11 cellular contexts compared by ENCODE assay signal in the genomic region with DNA sequence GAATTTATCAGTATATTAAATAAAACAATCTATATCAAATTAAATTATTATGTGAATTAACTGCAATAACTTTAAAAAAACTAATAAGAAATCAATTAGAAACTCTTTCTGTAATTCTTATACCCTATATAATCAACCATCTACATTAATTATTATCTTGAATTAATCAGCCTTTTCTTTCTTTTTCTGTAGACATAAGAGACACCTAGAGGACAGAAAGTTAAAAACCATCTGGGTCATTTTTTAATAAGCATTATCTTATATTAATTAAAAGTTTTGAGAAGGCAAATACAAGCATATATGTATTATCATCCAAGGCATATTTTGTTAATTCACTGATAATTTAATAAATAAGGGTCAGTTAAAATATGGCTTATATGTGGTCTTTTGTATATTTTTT. TPM values are rescaled to one million over a fixed set of nuclear protein-coding genes. Genes with fewer than 3 reads are reported as not detected.
A peak's percentile ranks its signal among the peaks of the same experiment; 100 is the strongest.
DNase-seq lines count a peak whose midpoint lies in the region; ATAC-seq, FAIRE-seq and TF ChIP-seq lines count a peak whose summit lies in the region.
"Had no signal": no experiment of that assay in that cellular context is flagged by ENCODE, and none has a peak within 500 bp of the region (broad histone marks: within the 10 kb centered on the region; RNA-seq: fewer than 3 reads in every experiment).

No MANE protein-coding gene starts in this region.

- ATAC-seq in heart left ventricle (no peak), left ventricle myocardium superior (no peak), upper lobe of right lung (no peak)
- ATAC-seq: activated CD8-positive, alpha-beta T cell treated with anti-CD3 and anti-CD28 coated beads, Interleukin-2, amount 10 ng/mL, durations not matched to agents 7 days and 5 days had no signal

- no peak for FAIRE-seq in RCC 7860 (lab: Jason Lieb, UNC)
- FAIRE-seq: endometrium had no signal

- TF ChIP-seq POLR2A in heart left ventricle (IDR thresholded peaks at IDR 0.05): no peak

- CTCF ChIA-PET in RWPE1 (lab: Yijun Ruan, JAX): interaction anchor here (0.6 to 0.7 kb wide), 3 partner anchors 178 to 1785 kb away, joined by 3 read pairs; no protein-coding TSS in a partner anchor

- peaks cover 0 to 4% (median 0%) of the 10 kb centered on the region in 12 donors for H3K4me1 ChIP-seq in heart left ventricle
- H3K4me1 ChIP-seq in upper lobe of right lung: no peaks in the 10 kb centered on the region

- DNase-seq in heart left ventricle: no peak
- no peak for DNase-seq in left ventricle myocardium superior
- no peak for DNase-seq in RWPE1 (ENCODE audit: low spot score)
- DNase-seq in fibroblast of the aortic adventitia (ENCODE audit: low read depth): peak; percentile 25
- DNase-seq in upper lobe of right lung: no peak
- DNase-seq in WERI-Rb-1: no peak
- no peak for DNase-seq in activated naive CD4-positive, alpha-beta T cell treated with anti-CD3 and anti-CD28 coated beads, Interleukin-2, amount 50 U/mL, for 16 hours
- no peak for DNase-seq in RCC 7860 (ENCODE audit: low spot score)
- DNase-seq: activated CD8-positive, alpha-beta T cell treated with anti-CD3 and anti-CD28 coated beads, Interleukin-2, amount 10 ng/mL, durations not matched to agents 7 days and 5 days; T-helper 9 cell had no signal

- H3K9me3 ChIP-seq in heart left ventricle: no peaks in the 10 kb centered on the region
- no peaks in the 10 kb centered on the region for H3K9me3 ChIP-seq in upper lobe of right lung
- no peaks in the 10 kb centered on the region for H3K9me3 ChIP-seq in WERI-Rb-1 (ENCODE audit: severe bottlenecking)

- TF ChIP-seq CTCF in heart left ventricle (IDR thresholded peaks at IDR 0.05): peak in 11 of 12 donors; percentile 16 to 55 (median 35)
- TF ChIP-seq CTCF in RWPE1 (conservative IDR thresholded peaks at IDR 0.05; ENCODE audit: low read depth): peak; percentile 39
- TF ChIP-seq CTCF in fibroblast of the aortic adventitia (IDR thresholded peaks at IDR 0.05; ENCODE audit: insufficient read depth, low read length): peak; percentile 25
- peak; percentile 38 for TF ChIP-seq CTCF in upper lobe of right lung (IDR thresholded peaks at IDR 0.05)
- no peak for TF ChIP-seq CTCF in WERI-Rb-1 (IDR thresholded peaks at IDR 0.05; ENCODE audit: low read depth, low read length)

- intact Hi-C loops in heart left ventricle (cut with DNase I): loop anchor here in 7 of 10 donors (5.0 to 10.0 kb wide), 7 partner anchors 142 to 762 kb away; a partner anchor contains a TSS
- intact Hi-C loops in left ventricle myocardium superior (cut with micrococcal nuclease): no loop called here
- intact Hi-C loops in upper lobe of right lung (cut with DNase I): no loop called here

- H3K36me3 ChIP-seq in heart left ventricle: no peaks in the 10 kb centered on the region
- H3K36me3 ChIP-seq in upper lobe of right lung: no peaks in the 10 kb centered on the region
- no peaks in the 10 kb centered on the region for H3K36me3 ChIP-seq in WERI-Rb-1

- POLR2A ChIA-PET in RWPE1 (lab: Yijun Ruan, JAX; ENCODE audit: low non-redundant PET): no interaction called here

- no peak overlapping the region for H3K27ac ChIP-seq in heart left ventricle
- H3K27ac ChIP-seq in RWPE1: no peak overlapping the region
- no peak overlapping the region for H3K27ac ChIP-seq in upper lobe of right lung
- no peak overlapping the region for H3K27ac ChIP-seq in WERI-Rb-1

- H3K27me3 ChIP-seq in heart left ventricle: peaks cover 0 to 10% (median 0%) of the 10 kb centered on the region in 9 donors
- H3K27me3 ChIP-seq in upper lobe of right lung: peaks cover 14% of the 10 kb centered on the region
- H3K27me3 ChIP-seq in WERI-Rb-1 (ENCODE audit: insufficient read depth, low read depth, severe bottlenecking): no peaks in the 10 kb centered on the region

- H3K4me3 ChIP-seq in heart left ventricle (no peak overlapping the region), fibroblast of the aortic adventitia (ENCODE audit: low read depth, low read length) (no peak overlapping the region), upper lobe of right lung (no peak overlapping the region), WERI-Rb-1 (ENCODE audit: low read depth, low read length) (no peak overlapping the region)

RNA-seq across cellular contexts. Expression of a gene that starts 24.2 kb away (rescaled TPM):
- total RNA-seq in heart left ventricle: 10 to 100 TPM; 20.0 to 42.2 (median 25.4) TPM
- 10 to 100 TPM; 22.5 to 26.3 TPM for polyA plus RNA-seq in heart left ventricle
- total RNA-seq in left ventricle myocardium superior: 48.4 TPM
- total RNA-seq in fibroblast of the aortic adventitia (ENCODE audit: low replicate concordance): 14.0 and 30.8 TPM in 2 replicates
- total RNA-seq in upper lobe of right lung: 18.0 TPM

Comparison
In these comparisons a context has a peak if more than half of its experiments do, and no peak if none do; other contexts are left out.
1. intact Hi-C loops: an anchor here in heart left ventricle (5.0 to 10.0 kb wide); none called in left ventricle myocardium superior and upper lobe of right lung.